In genomic region chr7:47266799-47267198, GRCh38 we compare ENCODE assay signal across 1 cellular context.
TF ChIP-seq lines count a peak whose summit lies in the region.

No MANE protein-coding gene starts in this region.

TF ChIP-seq in liver, 16 proteins besides CTCF, POLR2A, EP300 and RAD21 (continued from another document):
- no peak for TF ChIP-seq ATF3 (IDR thresholded peaks at IDR 0.05)
